ENCODE assay signal across 1 cellular context in genomic region chr16:89909777-89910716, GRCh38.
TF ChIP-seq lines count a peak whose summit lies in the region.

No MANE protein-coding gene starts in this region.

TF ChIP-seq in GM12878, 131 proteins besides CTCF, POLR2A, EP300 and RAD21 (continued from another document):
- no peak for TF ChIP-seq RB1 (IDR thresholded peaks at IDR 0.05; ENCODE audit: borderline replicate concordance)
- TF ChIP-seq SMC3 (IDR thresholded peaks at IDR 0.05; ENCODE audit: borderline replicate concordance, low read length) = peak; percentile 52; the same call in 1 of the 2 replicates
- TF ChIP-seq FOS (IDR thresholded peaks at IDR 0.05; ENCODE audit: borderline replicate concordance, extremely low read depth, insufficient read length) = no peak
- no peak for TF ChIP-seq RELA (IDR thresholded peaks at IDR 0.05; ENCODE audit: borderline replicate concordance, partially characterized antibody)
- no peak for TF ChIP-seq POU2F2 (IDR thresholded peaks at IDR 0.05; ENCODE audit: borderline replicate concordance, low read depth, low read length)
- TF ChIP-seq POLR2AphosphoS2 (IDR thresholded peaks at IDR 0.05; ENCODE audit: low read depth, low read length) = no peak
- TF ChIP-seq BRCA1 (IDR thresholded peaks at IDR 0.05; ENCODE audit: low read depth, low read length) = no peak
- TF ChIP-seq MYC (IDR thresholded peaks at IDR 0.05; ENCODE audit: insufficient read depth, insufficient read length, insufficient replicate concordance, low read length, severe bottlenecking) = no peak
TF ChIP-seq in GM12878: peak in this region for 6.
